Comparison of ENCODE assay signal across 17 cellular contexts in genomic region chr11:12792018-12792417, GRCh38.
"Had no signal": no experiment of that assay in that cellular context is flagged by ENCODE, and none has a peak within 500 bp of the region (broad histone marks: within the 10 kb centered on the region; RNA-seq: fewer than 3 reads in every experiment).

No MANE protein-coding gene starts in this region.

- H3K4me3 ChIP-seq: colonic mucosa, heart left ventricle, neural progenitor cell, testis, tibial nerve had no signal

- H3K9ac ChIP-seq: neural progenitor cell had no signal

- H3K4me2 ChIP-seq: neural progenitor cell had no signal

- ATAC-seq: heart left ventricle; natural killer cell treated with Interleukin-12 subunit alpha and Interleukin-12 subunit beta and Interleukin-15 and Interleukin-18, amount 100 ng/mL, for 72 hours; sciatic nerve; stimulated activated naive B cell treated with anti-CD40 and anti-IgM and Interleukin-4, amounts not matched to agents 10 μg/mL and 1 μg/mL and 100 μg/mL, for 72 hours; stimulated activated naive CD8-positive, alpha-beta T cell treated with anti-CD3 and anti-CD28 coated beads, Interleukin-15, amount 100 ng/mL, for 72 hours had no signal

- FAIRE-seq: islet of Langerhans had no signal

- H3K36me3 ChIP-seq: colonic mucosa, neural progenitor cell had no signal

- DNase-seq: colonic mucosa; dermis blood vessel endothelial cell; foreskin melanocyte; heart left ventricle; hypothalamus; kidney glomerular epithelial cell; nucleus accumbens; stimulated activated CD4-positive, alpha-beta T cell treated with anti-CD3 and anti-CD28 coated beads, Interleukin-2, amount 100 ng/mL, for 24 hours; stimulated activated CD4-positive, alpha-beta T cell treated with anti-CD3 and anti-CD28 coated beads, Interleukin-4, amount 100 ng/mL, for 4 hours; stimulated activated naive B cell treated with anti-CD40 and anti-IgM and Interleukin-4, amounts not matched to agents 10 μg/mL and 1 μg/mL and 100 μg/mL, for 72 hours; stimulated activated naive CD8-positive, alpha-beta T cell treated with anti-CD3 and anti-CD28 coated beads, Interleukin-15, amount 100 ng/mL, for 72 hours; testis had no signal

- H3K4me1 ChIP-seq: colonic mucosa, testis had no signal

- H3K27ac ChIP-seq: colonic mucosa, neural progenitor cell, testis, tibial nerve had no signal

- H3K27me3 ChIP-seq: colonic mucosa, heart left ventricle, neural progenitor cell, testis, tibial nerve had no signal

- H3K9me3 ChIP-seq: colonic mucosa, heart left ventricle, testis, tibial nerve had no signal

- H2AFZ ChIP-seq: neural progenitor cell had no signal
